In genomic region chr3:177338697-177339219, GRCh38 we compare ENCODE assay signal across 9 cellular contexts.
DNase-seq lines count a peak whose midpoint lies in the region; ATAC-seq, FAIRE-seq and TF ChIP-seq lines count a peak whose summit lies in the region.
"Had no signal": no experiment of that assay in that cellular context is flagged by ENCODE, and none has a peak within 500 bp of the region (broad histone marks: within the 10 kb centered on the region; RNA-seq: fewer than 3 reads in every experiment).

No MANE protein-coding gene starts in this region.

- H3K4me1 ChIP-seq in DOHH2 (ENCODE audit: control insufficient read depth, low read length) (peaks cover 26% of the 10 kb centered on the region), HepG2 (ENCODE audit: insufficient read depth, low read length) (peaks cover 77% of the 10 kb centered on the region), foreskin keratinocyte (no peaks in the 10 kb centered on the region)

- POLR2A ChIA-PET in HepG2 (lab: Yijun Ruan, JAX) = interaction anchor here (0.8 to 1.6 kb wide), 4 partner anchors 18 to 130 kb away, joined by 3 to 28 read pairs (median 4); no protein-coding TSS in a partner anchor

- in situ Hi-C loops in SK-MEL-5 (cut with HindIII; ENCODE audit: low pct_unique_long_range_greater_than_20kb, low sequenced_read_pairs) (no loop called here), HepG2 (cut with HindIII; ENCODE audit: extremely low pct_ligation_motif_present, low pct_unique_long_range_greater_than_20kb) (no loop called here), GM13976 (cut with MboI; ENCODE audit: low sequenced_read_pairs, unreplicated experiment) (loop anchor here (25.0 kb wide), 1 partner anchor 276 kb away; no protein-coding TSS in a partner anchor)

- peak overlapping the region; percentile 57 for H2AFZ ChIP-seq in HepG2 (ENCODE audit: low read length)

- peak; percentile 80 to 92; a peak in 3 of 4 replicates for TF ChIP-seq EP300 in HepG2 (IDR thresholded peaks at IDR 0.05; ENCODE audit: low read depth in 2 of 2, low read length in 2 of 2)
- peak; percentile 87 for TF ChIP-seq EP300 in HepG2 (CRISPR knock-in tag; IDR thresholded peaks at IDR 0.05; ENCODE audit: borderline replicate concordance)

- H4K20me1 ChIP-seq in DOHH2 (ENCODE audit: control insufficient read depth, insufficient read depth, low read depth, low read length) (no peaks in the 10 kb centered on the region), HepG2 (ENCODE audit: insufficient read depth, low read length) (no peaks in the 10 kb centered on the region)

- peak; percentile 98 for FAIRE-seq in HepG2 (lab: Jason Lieb, UNC)
- FAIRE-seq in frontal cortex (lab: Jason Lieb, UNC) = no peak

- no peak for TF ChIP-seq RAD21 in HepG2 (CRISPR knock-in tag; IDR thresholded peaks at IDR 0.05)

- H3K79me2 ChIP-seq in DOHH2 (ENCODE audit: control insufficient read depth, low read length) (no peaks in the 10 kb centered on the region), HepG2 (ENCODE audit: insufficient read depth, low read length) (no peaks in the 10 kb centered on the region)

- H3K27me3 ChIP-seq in DOHH2 (ENCODE audit: control insufficient read depth, low read length) (no peaks in the 10 kb centered on the region), HepG2 (ENCODE audit: control insufficient read depth in 1 of 2, insufficient read depth in 2 of 2, low read length in 2 of 2) (no peaks in the 10 kb centered on the region), foreskin keratinocyte (no peaks in the 10 kb centered on the region)

- WGBS in HepG2 (ENCODE audit: low lambda C conversion rate) = 3% methylated on average over 3 of the region's 3 CpGs

- ATAC-seq in HG02870 (IDR thresholded peaks at IDR 0.05; ENCODE audit: unreplicated experiment) = peak; percentile 36
- ATAC-seq in HepG2 = peak; percentile 91
- no peak for ATAC-seq in HG03460 (IDR thresholded peaks at IDR 0.05; ENCODE audit: unreplicated experiment)
- no peak for ATAC-seq in foreskin keratinocyte

- CTCF ChIA-PET in HepG2 (lab: Yijun Ruan, JAX; ENCODE audit: low intra/inter-chr PET ratio, low total read pairs) = no interaction called here

- no TSS peak for BruUV-seq in HepG2 (replicated peaks; lab: Mats Ljungman, UMichigan)

- intact Hi-C loops in HepG2 (cut with micrococcal nuclease; ENCODE audit: unreplicated experiment) = loop anchor here (1.0 kb wide), 1 partner anchor 20 kb away; no protein-coding TSS in a partner anchor

- 0 out of 2 replicates have a peak, but pooled peaks cover 3% of the 10 kb centered on the region for H3F3A ChIP-seq in DOHH2 (ENCODE audit: control insufficient read depth, insufficient read depth)

- H3K27ac ChIP-seq in DOHH2 (ENCODE audit: low read depth, low read length) = no peak overlapping the region
- peak overlapping the region; percentile 77 for H3K27ac ChIP-seq in HepG2 (ENCODE audit: extremely low read length, insufficient read depth, low read length)
- no peak overlapping the region for H3K27ac ChIP-seq in foreskin keratinocyte

- no peaks in the 10 kb centered on the region for H3K9me2 ChIP-seq in DOHH2 (replicated peaks; ENCODE audit: control insufficient read depth, low read length)

- peak overlapping the region; percentile 41 for H3K4me2 ChIP-seq in DOHH2 (ENCODE audit: low read length)
- H3K4me2 ChIP-seq in HepG2 (ENCODE audit: low read depth, low read length) = peak overlapping the region; percentile 68

- H3K9me3 ChIP-seq in DOHH2 (ENCODE audit: control insufficient read depth, insufficient read depth, low read length) (no peaks in the 10 kb centered on the region), HepG2 (ENCODE audit: low read length) (no peaks in the 10 kb centered on the region)
- H3K9me3 ChIP-seq: thoracic aorta had no signal

- TF ChIP-seq POLR2A in HepG2 (IDR thresholded peaks at IDR 0.05; ENCODE audit: insufficient read depth in 1 of 2, low read depth in 2 of 2, low read length in 2 of 2) = no peak

- peak overlapping the region; percentile 11; the same call in 1 of the 2 replicates for H3K4me3 ChIP-seq in DOHH2 (ENCODE audit: low read length)
- H3K4me3 ChIP-seq in HepG2 (replicated peaks in 1 of 3; ENCODE audit: insufficient read depth in 1 of 3, low read depth in 2 of 3, low read length in 3 of 3) = peak overlapping the region in 2 of 3 experiments; percentile 22 to 35; a peak in 2 of 6 replicates
- H3K4me3 ChIP-seq: thoracic aorta had no signal

- H3K36me3 ChIP-seq in DOHH2 (ENCODE audit: control insufficient read depth, low read length) (no peaks in the 10 kb centered on the region), HepG2 (replicated peaks in 1 of 2; ENCODE audit: control insufficient read depth in 1 of 2, insufficient read depth in 2 of 2, low read length in 2 of 2) (no peaks in the 10 kb centered on the region)
- H3K36me3 ChIP-seq: thoracic aorta had no signal

- DNase-seq in SK-MEL-5 (ENCODE audit: low read depth, low spot score) (peak; percentile 85), HepG2 (ENCODE audit: low spot score) (peak; percentile 95), foreskin keratinocyte (no peak), frontal cortex (ENCODE audit: low spot score in 2 of 2) (no peak), GM13976 (ENCODE audit: low spot score) (no peak)

- 0 out of 2 replicates have a peak overlapping the region, but pooled peaks have one; percentile 18 for H3K9ac ChIP-seq in HepG2 (ENCODE audit: insufficient read depth, low read depth, low read length)

- TF ChIP-seq CTCF in DOHH2 (IDR thresholded peaks at IDR 0.05; ENCODE audit: low read depth, low read length, poor library complexity, severe bottlenecking) (no peak), HepG2 (CRISPR knock-in tag; IDR thresholded peaks at IDR 0.05) (no peak), foreskin keratinocyte (conservative IDR thresholded peaks at IDR 0.05) (no peak), GM13976 (IDR thresholded peaks at IDR 0.05; ENCODE audit: borderline replicate concordance, control extremely low read depth, extremely low read depth, insufficient read depth, missing control alignments) (no peak)

TF ChIP-seq in HepG2, 621 proteins besides CTCF, POLR2A, EP300 and RAD21 (continues in another document):
- TF ChIP-seq ZNF24 (IDR thresholded peaks at IDR 0.05) (no peak), ZNF550 (CRISPR knock-in tag; IDR thresholded peaks at IDR 0.05; ENCODE audit: borderline replicate concordance) (no peak), GPBP1L1 (CRISPR knock-in tag; IDR thresholded peaks at IDR 0.05) (no peak), ATF6 (CRISPR knock-in tag; conservative IDR thresholded peaks at IDR 0.05) (no peak), ZNF3 (CRISPR knock-in tag; IDR thresholded peaks at IDR 0.05) (0 out of 2 replicates have a peak, but pooled peaks have one; percentile 26), ZNF660 (CRISPR knock-in tag; IDR thresholded peaks at IDR 0.05; ENCODE audit: borderline replicate concordance, low read depth) (no peak), ZBED4 (CRISPR knock-in tag; IDR thresholded peaks at IDR 0.05; ENCODE audit: borderline replicate concordance) (no peak), ZFX (CRISPR knock-in tag; IDR thresholded peaks at IDR 0.05; ENCODE audit: low read depth) (no peak), TCF7 (IDR thresholded peaks at IDR 0.05; ENCODE audit: low read depth) (no peak; the same call in 1 of the 2 replicates)

Comparison
In these comparisons a context has a peak if more than half of its experiments do, and no peak if none do; other contexts are left out.
1. ATAC-seq: peak in HG02870 (single experiment) and HepG2 (single experiment); none in HG03460 (single experiment) and foreskin keratinocyte (single experiment).
2. DNase-seq: peak in SK-MEL-5 (single experiment) and HepG2 (single experiment); none in foreskin keratinocyte (0 of 2), frontal cortex (0 of 2) and GM13976 (single experiment).